ENCODE assay signal across 18 cellular contexts in genomic region chrX:115324194-115324593, GRCh38. TPM values are rescaled to one million over a fixed set of nuclear protein-coding genes. Genes with fewer than 3 reads are reported as not detected.
DNase-seq lines count a peak whose midpoint lies in the region; ATAC-seq and TF ChIP-seq lines count a peak whose summit lies in the region.
"Had no signal": no experiment of that assay in that cellular context is flagged by ENCODE, and none has a peak within 500 bp of the region (broad histone marks: within the 10 kb centered on the region; RNA-seq: fewer than 3 reads in every experiment).

No MANE protein-coding gene starts in this region.

- H3K9me3 ChIP-seq in right cardiac atrium (ENCODE audit: control insufficient read depth, low read length) (no peaks in the 10 kb centered on the region), testis (no peaks in the 10 kb centered on the region)
- H3K9me3 ChIP-seq: transverse colon had no signal

- ATAC-seq in right cardiac atrium (no peak), GM18870 (IDR thresholded peaks at IDR 0.05; ENCODE audit: unreplicated experiment) (no peak), HG02623 (IDR thresholded peaks at IDR 0.05; ENCODE audit: unreplicated experiment) (no peak)

- no peaks in the 10 kb centered on the region for H3K36me3 ChIP-seq in testis (ENCODE audit: low read depth, missing control alignments)
- H3K36me3 ChIP-seq: transverse colon had no signal

- H3K4me3 ChIP-seq in astrocyte of the spinal cord (ENCODE audit: low read depth, low read length) (no peak overlapping the region), right cardiac atrium (ENCODE audit: low read length) (no peak overlapping the region), testis (no peak overlapping the region)
- H3K4me3 ChIP-seq: transverse colon had no signal

- in situ Hi-C loops in astrocyte of the spinal cord (cut with HindIII; ENCODE audit: low sequenced_read_pairs), result no loop called here

- 29% methylated on average over 3 of the region's 3 CpGs for whole genome bisulfite sequencing in right cardiac atrium
- 50 to 54% methylated on average over 2 to 3 of the region's 3 CpGs for WGBS in testis, 2 donors

- TF ChIP-seq CTCF in astrocyte of the spinal cord (IDR thresholded peaks at IDR 0.05; ENCODE audit: low read depth, low read length) (no peak), testis (IDR thresholded peaks at IDR 0.05) (no peak)

- peak; percentile 4 for DNase-seq in NCI-H82 (lab: John Stamatoyannopoulos, UW)
- no peak for DNase-seq in NCI-H82 treated with DMSO at 0.1 percent for 48 hours (lab: John Stamatoyannopoulos, UW; ENCODE audit: unreplicated experiment)
- peak; percentile 26 for DNase-seq in astrocyte of the spinal cord (ENCODE audit: low read depth, low spot score)
- DNase-seq in right cardiac atrium, result peak; percentile 39 to 83 (median 75)
- peak; percentile 30 for DNase-seq in testis
- no peak for DNase-seq in central memory CD4-positive, alpha-beta T cell
- DNase-seq: activated CD4-positive, alpha-beta memory T cell treated with anti-CD3 and anti-CD28 coated beads for 36 hours; COR-L47; NCI-H1417; SHP77; transverse colon had no signal

- TF ChIP-seq POLR2A in testis (IDR thresholded peaks at IDR 0.05), result no peak

- no peaks in the 10 kb centered on the region for H3K4me1 ChIP-seq in right cardiac atrium (ENCODE audit: control insufficient read depth, insufficient read depth, low read length)
- no peaks in the 10 kb centered on the region for H3K4me1 ChIP-seq in testis
- H3K4me1 ChIP-seq: transverse colon had no signal

- intact Hi-C loops in right cardiac atrium (cut with DNase I), result loop anchor here in 1 of 4 donors (10.0 kb wide), 1 partner anchor 321 kb away; no protein-coding TSS in a partner anchor
- intact Hi-C loops in testis (cut with DNase I; ENCODE audit: low total_unique reads), result no loop called here

- no peak overlapping the region for H3K27ac ChIP-seq in right cardiac atrium (ENCODE audit: low read length)
- no peak overlapping the region for H3K27ac ChIP-seq in testis
- H3K27ac ChIP-seq: transverse colon had no signal

- H3K27me3 ChIP-seq in right cardiac atrium (ENCODE audit: control insufficient read depth, insufficient read depth), result no peaks in the 10 kb centered on the region
- no peaks in the 10 kb centered on the region for H3K27me3 ChIP-seq in testis
- H3K27me3 ChIP-seq: transverse colon had no signal

RNA-seq across cellular contexts. Expression of gene LUZP4, which starts 34.7 kb away (rescaled TPM):
- not detected for total RNA-seq in right cardiac atrium
- not detected for polyA plus RNA-seq in right cardiac atrium
- total RNA-seq in testis, result 10 to 100 TPM in 1 of 2 donors, 1 to 10 TPM in 1; 9.4 to 13.7 TPM
- polyA plus RNA-seq in testis (ENCODE audit: insufficient read depth, low read depth, low replicate concordance), result 11.2 TPM
- total RNA-seq: activated CD4-positive, alpha-beta memory T cell treated with anti-CD3 and anti-CD28 coated beads for 36 hours; activated T-helper 2 cell treated with anti-CD3 and anti-CD28 coated beads, Interferon-gamma antibody, Interleukin-2, Interleukin-4, amounts not matched to agents 10 μg/mL and 5 μg/mL and 100 μg/mL, durations not matched to agents 14 hours and 24 hours and 36 hours; cerebellum; mesenteric fat pad; osteoblast; transverse colon had no signal
- polyA plus RNA-seq: esophagus had no signal

Comparison
In these comparisons a context has a peak if more than half of its experiments do, and no peak if none do; other contexts are left out.
1. DNase-seq: peak in NCI-H82 (single experiment), astrocyte of the spinal cord (single experiment), right cardiac atrium (3 of 3) and testis (single experiment); none in NCI-H82 treated with DMSO at 0.1 percent for 48 hours (single experiment) and central memory CD4-positive, alpha-beta T cell (single experiment).
2. RNA of gene LUZP4, which starts 34.7 kb away (total RNA-seq): 9.4 to 13.7 TPM in testis; not detected in right cardiac atrium; every median in the first group is over 10 times any median in the second.